In the genomic region with DNA sequence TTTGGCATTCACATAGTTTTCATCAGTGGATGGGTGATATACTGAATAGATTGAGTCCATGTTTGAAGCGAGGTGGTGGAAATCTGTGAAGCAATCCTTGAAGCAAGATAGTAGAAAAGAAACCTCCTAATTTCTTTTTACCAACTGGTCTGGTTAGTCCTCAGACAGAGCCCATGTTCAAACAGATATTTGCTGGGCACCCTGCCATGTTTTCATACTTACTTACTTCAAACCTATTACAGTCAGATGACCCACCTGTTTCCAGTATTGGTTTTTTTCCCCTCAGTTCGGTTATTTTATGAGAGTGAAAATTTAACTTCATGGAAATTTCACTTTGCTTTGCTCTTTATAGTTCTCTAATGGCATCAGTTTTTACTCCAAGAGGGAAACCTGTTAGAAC, we compare ENCODE assay signal across 17 cellular contexts. TPM values are rescaled to one million over a fixed set of nuclear protein-coding genes. Genes with fewer than 3 reads are reported as not detected.
DNase-seq lines count a peak whose midpoint lies in the region; ATAC-seq and TF ChIP-seq lines count a peak whose summit lies in the region.
"Had no signal": no experiment of that assay in that cellular context is flagged by ENCODE, and none has a peak within 500 bp of the region (broad histone marks: within the 10 kb centered on the region; RNA-seq: fewer than 3 reads in every experiment).

No MANE protein-coding gene starts in this region.

- H3K4me3 Mint-ChIP-seq in activated T-cell treated with anti-CD3 and anti-CD28 coated beads, Interleukin-2, amount 50 U/mL, for 24 hours: no peak overlapping the region
- H3K4me3 Mint-ChIP-seq in naive thymus-derived CD4-positive, alpha-beta T cell: no peak overlapping the region
- H3K4me3 Mint-ChIP-seq in CD8-positive, alpha-beta T cell: no peak overlapping the region

- no peaks in the 10 kb centered on the region for H3K27me3 ChIP-seq in adrenal gland
- no peaks in the 10 kb centered on the region for H3K27me3 ChIP-seq in naive thymus-derived CD4-positive, alpha-beta T cell (ENCODE audit: control insufficient read depth in 2 of 2, insufficient read depth in 2 of 2, low read length in 2 of 2)
- no peaks in the 10 kb centered on the region for H3K27me3 ChIP-seq in thyroid gland
- H3K27me3 ChIP-seq in CD8-positive, alpha-beta T cell (ENCODE audit: insufficient read depth, low read length): no peaks in the 10 kb centered on the region

- H3K27ac Mint-ChIP-seq in activated T-cell treated with anti-CD3 and anti-CD28 coated beads, Interleukin-2, amount 50 U/mL, for 24 hours: peak overlapping the region; percentile 37
- peak overlapping the region in 5 of 9 donors; percentile 4 to 86 (median 54) for H3K27ac Mint-ChIP-seq in naive thymus-derived CD4-positive, alpha-beta T cell
- H3K27ac Mint-ChIP-seq in CD8-positive, alpha-beta T cell: no peak overlapping the region

- H3K4me3 ChIP-seq in adrenal gland (no peak overlapping the region), thyroid gland (replicated peaks in 1 of 3) (no peak overlapping the region)
- H3K4me3 ChIP-seq in naive thymus-derived CD4-positive, alpha-beta T cell (ENCODE audit: low read length): no peak overlapping the region
- no peak overlapping the region for H3K4me3 ChIP-seq in CD8-positive, alpha-beta T cell (ENCODE audit: low read depth, low read length)
- H3K4me3 ChIP-seq: HAP-1 had no signal

- WGBS in adrenal gland, 4 donors: 86 to 90% (median 90%) methylated on average over 2 of the region's 2 CpGs
- 36 to 51% methylated on average over 2 of the region's 2 CpGs for WGBS in thyroid gland, 2 donors

- H3K27me3 Mint-ChIP-seq in activated T-cell treated with anti-CD3 and anti-CD28 coated beads, Interleukin-2, amount 50 U/mL, for 24 hours: no peaks in the 10 kb centered on the region
- H3K27me3 Mint-ChIP-seq in naive thymus-derived CD4-positive, alpha-beta T cell: no peaks in the 10 kb centered on the region
- H3K27me3 Mint-ChIP-seq in CD8-positive, alpha-beta T cell (ENCODE audit: low read depth): no peaks in the 10 kb centered on the region

- peaks cover 96% of the 10 kb centered on the region for H3K36me3 Mint-ChIP-seq in activated T-cell treated with anti-CD3 and anti-CD28 coated beads, Interleukin-2, amount 50 U/mL, for 24 hours (ENCODE audit: low read depth)
- peaks cover 1 to 60% (median 35%) of the 10 kb centered on the region in 5 donors for H3K36me3 Mint-ChIP-seq in naive thymus-derived CD4-positive, alpha-beta T cell
- peaks cover 89% of the 10 kb centered on the region for H3K36me3 Mint-ChIP-seq in CD8-positive, alpha-beta T cell

- no peaks in the 10 kb centered on the region for H3K9me3 ChIP-seq in adrenal gland (replicated peaks in 1 of 3)
- H3K9me3 ChIP-seq in naive thymus-derived CD4-positive, alpha-beta T cell (ENCODE audit: control insufficient read depth in 2 of 3, low read length in 3 of 3): peaks cover 0 to under 1% (median 0%) of the 10 kb centered on the region in 3 experiments
- no peaks in the 10 kb centered on the region for H3K9me3 ChIP-seq in thyroid gland
- H3K9me3 ChIP-seq in CD8-positive, alpha-beta T cell (ENCODE audit: low read length): no peaks in the 10 kb centered on the region
- H3K9me3 ChIP-seq: HAP-1 had no signal

- H3K27ac ChIP-seq in adrenal gland (peak overlapping the region in 4 of 5 donors; percentile 54 to 87 (median 69)), thyroid gland (peak overlapping the region; percentile 60 to 87 (median 75))
- no peak overlapping the region for H3K27ac ChIP-seq in naive thymus-derived CD4-positive, alpha-beta T cell (ENCODE audit: low read depth, low read length)
- no peak overlapping the region for H3K27ac ChIP-seq in CD8-positive, alpha-beta T cell (ENCODE audit: low read depth, low read length)
- H3K27ac ChIP-seq: C4-2B had no signal

- no peak for ATAC-seq in naive thymus-derived CD4-positive, alpha-beta T cell
- no peak for ATAC-seq in CD8-positive, alpha-beta T cell
- ATAC-seq in HG03565 (IDR thresholded peaks at IDR 0.05; ENCODE audit: unreplicated experiment): no peak
- ATAC-seq: Panc1 had no signal

- intact Hi-C loops in adrenal gland (cut with DNase I) (no loop called here), thyroid gland (cut with DNase I) (no loop called here)
- intact Hi-C loops in naive thymus-derived CD4-positive, alpha-beta T cell (cut with micrococcal nuclease): no loop called here
- intact Hi-C loops in CD8-positive, alpha-beta T cell (cut with DNase I, micrococcal nuclease): no loop called here

- H3K4me1 Mint-ChIP-seq in activated T-cell treated with anti-CD3 and anti-CD28 coated beads, Interleukin-2, amount 50 U/mL, for 24 hours (ENCODE audit: low read depth): peaks cover 28% of the 10 kb centered on the region
- peaks cover 10 to 61% (median 50%) of the 10 kb centered on the region in 7 donors for H3K4me1 Mint-ChIP-seq in naive thymus-derived CD4-positive, alpha-beta T cell
- peaks cover 13% of the 10 kb centered on the region for H3K4me1 Mint-ChIP-seq in CD8-positive, alpha-beta T cell (ENCODE audit: low read depth)

- H3K36me3 ChIP-seq in adrenal gland (replicated peaks in 1 of 2) (peaks cover 0 to 59% of the 10 kb centered on the region in 2 donors), thyroid gland (peaks cover 13 to 14% of the 10 kb centered on the region in 2 donors)
- H3K36me3 ChIP-seq in naive thymus-derived CD4-positive, alpha-beta T cell (ENCODE audit: control insufficient read depth in 2 of 3, insufficient read depth in 3 of 3, low read length in 3 of 3): peaks cover 8 to 58% (median 10%) of the 10 kb centered on the region in 3 experiments
- H3K36me3 ChIP-seq in CD8-positive, alpha-beta T cell (ENCODE audit: insufficient read depth, low read length): peaks cover 25% of the 10 kb centered on the region

- TF ChIP-seq CTCF in adrenal gland (IDR thresholded peaks at IDR 0.05) (no peak), thyroid gland (IDR thresholded peaks at IDR 0.05) (no peak)
- no peak for TF ChIP-seq CTCF in CD8-positive, alpha-beta T cell (IDR thresholded peaks at IDR 0.05)

- H3K9me3 Mint-ChIP-seq in activated T-cell treated with anti-CD3 and anti-CD28 coated beads, Interleukin-2, amount 50 U/mL, for 24 hours: peaks cover 2% of the 10 kb centered on the region
- peaks cover 0 to 10% (median 1%) of the 10 kb centered on the region in 11 donors for H3K9me3 Mint-ChIP-seq in naive thymus-derived CD4-positive, alpha-beta T cell
- no peaks in the 10 kb centered on the region for H3K9me3 Mint-ChIP-seq in CD8-positive, alpha-beta T cell

- H3K4me1 ChIP-seq in adrenal gland (replicated peaks in 1 of 2) (peaks cover 34 to 41% of the 10 kb centered on the region in 2 donors), thyroid gland (peaks cover 28 to 42% of the 10 kb centered on the region in 2 donors)
- peaks cover 0 to 2% of the 10 kb centered on the region in 2 donors for H3K4me1 ChIP-seq in naive thymus-derived CD4-positive, alpha-beta T cell (ENCODE audit: control insufficient read depth in 2 of 2, insufficient read depth in 2 of 2, low read length in 2 of 2)
- no peaks in the 10 kb centered on the region for H3K4me1 ChIP-seq in CD8-positive, alpha-beta T cell (ENCODE audit: insufficient read depth, low read length)
- H3K4me1 ChIP-seq: HAP-1 had no signal

- no peak for TF ChIP-seq POLR2A in adrenal gland (IDR thresholded peaks at IDR 0.05)
- no peak for TF ChIP-seq POLR2A in thyroid gland (IDR thresholded peaks at IDR 0.05)

- CTCF ChIA-PET in naive thymus-derived CD4-positive, alpha-beta T cell (lab: Charles Lee): no interaction called here
- CTCF ChIA-PET in CD8-positive, alpha-beta T cell (lab: Charles Lee): no interaction called here

- no peak for DNase-seq in activated T-cell treated with anti-CD3 and anti-CD28 coated beads, Interleukin-2, amount 50 U/mL, for 24 hours
- DNase-seq in activated T-cell treated with anti-CD3 and anti-CD28 coated beads, Interleukin-2, amount 50 U/mL, for 1 hour: no peak
- DNase-seq in adrenal gland (no peak), thyroid gland (peak; percentile 85 to 86), NCI-H526 treated with DMSO at 0.1 percent for 48 hours (lab: John Stamatoyannopoulos, UW) (no peak)
- no peak for DNase-seq in naive thymus-derived CD4-positive, alpha-beta T cell
- DNase-seq in CD8-positive, alpha-beta T cell: no peak
- DNase-seq: COR-L47, NCI-H1417, NCI-H187 treated with DMSO at 0.1 percent for 48 hours, NCI-H2171 treated with DMSO at 0.1 percent for 48 hours, NCI-H510A had no signal

- POLR2A ChIA-PET in naive thymus-derived CD4-positive, alpha-beta T cell (lab: Charles Lee): no interaction called here
- POLR2A ChIA-PET in CD8-positive, alpha-beta T cell (lab: Charles Lee): no interaction called here

RNA-seq across cellular contexts. Expression of a gene that starts 23.7 kb away (rescaled TPM):
- total RNA-seq in adrenal gland (100 to 1,000 TPM in 4 of 8 donors, 10 to 100 TPM in 4; 72.9 to 214 (median 97.7) TPM), thyroid gland (10 to 100 TPM; 33.1 to 57.5 (median 56.3) TPM)
- polyA plus RNA-seq in adrenal gland: 10 to 100 TPM; 68.9 to 80.2 (median 73.4) TPM
- total RNA-seq in naive thymus-derived CD4-positive, alpha-beta T cell: 10 to 100 TPM; 30.7 to 57.9 (median 44.3) TPM
- 10 to 100 TPM; 48.4 to 59.4 TPM for polyA plus RNA-seq in naive thymus-derived CD4-positive, alpha-beta T cell
- total RNA-seq in CD8-positive, alpha-beta T cell: 10 to 100 TPM; 35.2 to 39.3 TPM

RNA-seq across cellular contexts. Expression of a gene that starts 23.8 kb away (rescaled TPM):
- total RNA-seq in adrenal gland: 100 to 1,000 TPM in 4 of 8 donors, 10 to 100 TPM in 4; 80.1 to 143 (median 99.2) TPM
- polyA plus RNA-seq in adrenal gland: 100 to 1,000 TPM in 1 of 3 donors, 10 to 100 TPM in 2; 30.1 to 148 (median 34.7) TPM
- 10 to 100 TPM; 38.5 to 54.0 (median 48.8) TPM for total RNA-seq in naive thymus-derived CD4-positive, alpha-beta T cell
- polyA plus RNA-seq in naive thymus-derived CD4-positive, alpha-beta T cell: 10 to 100 TPM; 33.7 to 36.1 TPM
- 10 to 100 TPM; 46.0 to 94.3 (median 76.0) TPM for total RNA-seq in thyroid gland
- 10 to 100 TPM; 42.2 to 42.4 TPM for total RNA-seq in CD8-positive, alpha-beta T cell

RNA-seq across cellular contexts. Expression of a gene that starts 26.3 kb away (rescaled TPM):
- 100 to 1,000 TPM in 3 of 8 donors, 10 to 100 TPM in 5; 20.7 to 110 (median 73.1) TPM for total RNA-seq in adrenal gland
- 100 to 1,000 TPM in 2 of 3 donors, 1 to 10 TPM in 1; 5.1 to 251 (median 177) TPM for polyA plus RNA-seq in adrenal gland
- 1 to 10 TPM in 2 of 5 experiments, under 1 TPM in 3; 0.45 to 1.8 (median 0.75) TPM for total RNA-seq in naive thymus-derived CD4-positive, alpha-beta T cell
- not detected for polyA plus RNA-seq in naive thymus-derived CD4-positive, alpha-beta T cell
- 10 to 100 TPM; 28.2 to 78.4 (median 32.5) TPM for total RNA-seq in thyroid gland
- under 1 TPM in 1 of 2 experiments, not detected in 1; 0.38 TPM for total RNA-seq in CD8-positive, alpha-beta T cell
- total RNA-seq: SK-MEL-5 had no signal

Comparison
In these comparisons a context has a peak if more than half of its experiments do, and no peak if none do; other contexts are left out.
1. DNase-seq: peak in thyroid gland (2 of 2); none in activated T-cell treated with anti-CD3 and anti-CD28 coated beads, Interleukin-2, amount 50 U/mL, for 24 hours (single experiment), activated T-cell treated with anti-CD3 and anti-CD28 coated beads, Interleukin-2, amount 50 U/mL, for 1 hour (single experiment), adrenal gland (0 of 7), naive thymus-derived CD4-positive, alpha-beta T cell (0 of 9), CD8-positive, alpha-beta T cell (0 of 7) and NCI-H526 treated with DMSO at 0.1 percent for 48 hours (single experiment).
2. H3K27ac ChIP-seq: peak in adrenal gland (4 of 5) and thyroid gland (3 of 3); none in naive thymus-derived CD4-positive, alpha-beta T cell (single experiment) and CD8-positive, alpha-beta T cell (single experiment).
3. RNA of a gene that starts 26.3 kb away (total RNA-seq): 20.7 to 110 TPM in adrenal gland and 28.2 to 78.4 TPM in thyroid gland; 0.45 to 1.8 TPM in naive thymus-derived CD4-positive, alpha-beta T cell and 0.38 TPM in CD8-positive, alpha-beta T cell; every median in the first group is over 4 times any median in the second.